32 cellular contexts compared by ENCODE assay signal in the genomic region with DNA sequence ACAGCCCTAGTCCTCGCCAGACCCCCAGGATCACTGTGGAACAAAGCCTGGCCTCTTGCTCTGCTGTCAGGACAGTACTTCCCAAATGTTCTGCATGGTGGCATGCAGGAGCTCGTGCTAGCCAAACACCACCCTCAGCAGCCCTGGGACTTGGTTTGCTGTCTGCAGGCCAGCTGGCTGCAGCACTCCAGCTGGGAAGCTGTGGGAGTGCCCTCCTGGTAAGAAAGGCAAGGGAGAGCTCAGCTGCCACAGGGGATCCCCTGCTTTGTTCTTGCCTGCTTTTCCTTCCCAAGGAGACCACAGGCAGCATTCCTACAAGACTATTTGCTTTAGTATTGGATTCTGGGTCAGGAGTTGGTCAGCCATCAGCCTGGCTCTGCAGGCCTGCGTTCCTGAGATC. TPM values are rescaled to one million over a fixed set of nuclear protein-coding genes. Genes with fewer than 3 reads are reported as not detected.
A peak's percentile ranks its signal among the peaks of the same experiment; 100 is the strongest.
DNase-seq lines count a peak whose midpoint lies in the region; ATAC-seq, FAIRE-seq and TF ChIP-seq lines count a peak whose summit lies in the region.
"Had no signal": no experiment of that assay in that cellular context is flagged by ENCODE, and none has a peak within 500 bp of the region (broad histone marks: within the 10 kb centered on the region; RNA-seq: fewer than 3 reads in every experiment).

No MANE protein-coding gene starts in this region.

- H2BK12ac ChIP-seq in neuronal stem cell (ENCODE audit: low read length) = no peak overlapping the region

- no peaks in the 10 kb centered on the region for H3K9me3 Mint-ChIP-seq in astrocyte (ENCODE audit: unreplicated experiment)
- H3K9me3 Mint-ChIP-seq: activated CD4-positive, alpha-beta T cell treated with anti-CD3 and anti-CD28 coated beads, Interleukin-2, amount 10 ng/mL, durations not matched to agents 24 days and 14 days; activated T-cell treated with anti-CD3 and anti-CD28 coated beads, Interleukin-2, amount 50 U/mL, for 4 hours; natural killer cell; stimulated activated effector memory CD8-positive, alpha-beta T cell treated with anti-CD3 and anti-CD28 coated beads, Interleukin-12 subunit alpha, Interleukin-12 subunit beta, amount 100 ng/mL, for 72 hours had no signal

- H3K36me3 ChIP-seq in astrocyte (ENCODE audit: insufficient read depth, low read length) (peaks cover 8% of the 10 kb centered on the region), neuronal stem cell (replicated peaks in 1 of 2; ENCODE audit: control insufficient read depth in 2 of 2, insufficient read depth in 2 of 2, low read length in 2 of 2) (peaks cover 33 to 98% of the 10 kb centered on the region in 2 donors)
- H3K36me3 ChIP-seq: breast epithelium had no signal

- H3K4ac ChIP-seq in neuronal stem cell (ENCODE audit: low read length) = no peak overlapping the region

- no peaks in the 10 kb centered on the region for H3K79me1 ChIP-seq in neuronal stem cell (ENCODE audit: low read depth, low read length)

- H3K36me3 Mint-ChIP-seq in astrocyte (ENCODE audit: low read depth, unreplicated experiment) = peaks cover 47% of the 10 kb centered on the region

- H3K27me3 ChIP-seq in astrocyte (ENCODE audit: insufficient read depth, low read length) (no peaks in the 10 kb centered on the region), neuronal stem cell (ENCODE audit: control insufficient read depth in 3 of 3, insufficient read depth in 3 of 3, low read depth in 1 of 3, low read length in 3 of 3) (no peaks in the 10 kb centered on the region)
- H3K27me3 ChIP-seq: breast epithelium, hepatocyte, MG63 had no signal

- no peak overlapping the region for H3K4me2 ChIP-seq in astrocyte (ENCODE audit: low read length)
- no peak overlapping the region for H3K4me2 ChIP-seq in neuronal stem cell (ENCODE audit: insufficient read depth, low read length, poor library complexity, severe bottlenecking)
- H3K4me2 ChIP-seq: hepatocyte had no signal

- H2AFZ ChIP-seq in astrocyte (ENCODE audit: low read depth, low read length) (no peak overlapping the region), neuronal stem cell (ENCODE audit: low read length) (no peak overlapping the region)
- H2AFZ ChIP-seq: hepatocyte had no signal

- no peak overlapping the region for H2BK120ac ChIP-seq in neuronal stem cell (ENCODE audit: low read depth, low read length)

- H2BK15ac ChIP-seq in neuronal stem cell (ENCODE audit: low read length) = peak overlapping the region; percentile 37

- H3K9me3 ChIP-seq in astrocyte (ENCODE audit: insufficient read depth, low read depth, low read length) = no peaks in the 10 kb centered on the region
- no peaks in the 10 kb centered on the region for H3K9me3 ChIP-seq in neuronal stem cell (replicated peaks in 1 of 2; ENCODE audit: control insufficient read depth in 2 of 2, insufficient read depth in 1 of 2, low read depth in 1 of 2, low read length in 2 of 2)
- H3K9me3 ChIP-seq: breast epithelium, Caco-2, MG63 had no signal

- peaks cover 18% of the 10 kb centered on the region for H3K4me1 Mint-ChIP-seq in astrocyte (ENCODE audit: low read depth, unreplicated experiment)
- H3K4me1 Mint-ChIP-seq: activated CD4-positive, alpha-beta T cell treated with anti-CD3 and anti-CD28 coated beads, Interleukin-2, amount 10 ng/mL, durations not matched to agents 24 days and 14 days; natural killer cell; stimulated activated effector memory CD8-positive, alpha-beta T cell treated with anti-CD3 and anti-CD28 coated beads, Interleukin-12 subunit alpha, Interleukin-12 subunit beta, amount 100 ng/mL, for 72 hours had no signal

- no peak overlapping the region for H4K8ac ChIP-seq in neuronal stem cell (ENCODE audit: low read depth, low read length)

- H3K9ac ChIP-seq in astrocyte (ENCODE audit: low read length) (no peak overlapping the region), neuronal stem cell (ENCODE audit: low read depth, low read length, poor library complexity) (peak overlapping the region; percentile 9)

- WGBS in neuronal stem cell (ENCODE audit: extremely low coverage in 2 of 2, insufficient read length in 2 of 2, insufficient replicate concordance in 1 of 2), 2 donors = no CpG with 5 or more reads among the region's 3 CpGs

- no peaks in the 10 kb centered on the region for H3K27me3 Mint-ChIP-seq in astrocyte (ENCODE audit: low read depth, unreplicated experiment)
- H3K27me3 Mint-ChIP-seq: activated CD4-positive, alpha-beta T cell treated with anti-CD3 and anti-CD28 coated beads, Interleukin-2, amount 10 ng/mL, durations not matched to agents 24 days and 14 days had no signal

- H4K91ac ChIP-seq in neuronal stem cell (ENCODE audit: low read depth, low read length, poor library complexity) = no peak overlapping the region

- H3K4me3 ChIP-seq in astrocyte (ENCODE audit: insufficient read depth, low read depth, low read length) (no peak overlapping the region), neuronal stem cell (ENCODE audit: low read length in 2 of 2) (no peak overlapping the region)
- H3K4me3 ChIP-seq: breast epithelium, hepatocyte, MG63 had no signal

- H2AK5ac ChIP-seq in neuronal stem cell (ENCODE audit: low read depth, low read length) = no peak overlapping the region

- no peak overlapping the region for H3K27ac Mint-ChIP-seq in astrocyte (ENCODE audit: unreplicated experiment)
- H3K27ac Mint-ChIP-seq: activated CD4-positive, alpha-beta T cell treated with anti-CD3 and anti-CD28 coated beads, Interleukin-2, amount 10 ng/mL, durations not matched to agents 24 days and 14 days; natural killer cell; stimulated activated effector memory CD8-positive, alpha-beta T cell treated with anti-CD3 and anti-CD28 coated beads, Interleukin-12 subunit alpha, Interleukin-12 subunit beta, amount 100 ng/mL, for 72 hours had no signal

- no peaks in the 10 kb centered on the region for H3K79me2 ChIP-seq in astrocyte (ENCODE audit: insufficient read depth, low read length)
- H3K79me2 ChIP-seq: hepatocyte had no signal

- TF ChIP-seq CTCF in astrocyte (IDR thresholded peaks at IDR 0.05; ENCODE audit: insufficient read depth, low read depth, low read length) = no peak

- no peaks in the 10 kb centered on the region for H4K20me1 ChIP-seq in astrocyte (ENCODE audit: insufficient read depth, low read length)

- no peak overlapping the region for H3K4me3 Mint-ChIP-seq in astrocyte (ENCODE audit: unreplicated experiment)
- H3K4me3 Mint-ChIP-seq: activated CD4-positive, alpha-beta T cell treated with anti-CD3 and anti-CD28 coated beads, Interleukin-2, amount 10 ng/mL, durations not matched to agents 24 days and 14 days; activated T-cell treated with anti-CD3 and anti-CD28 coated beads, Interleukin-2, amount 50 U/mL, for 4 hours; natural killer cell; stimulated activated effector memory CD8-positive, alpha-beta T cell treated with anti-CD3 and anti-CD28 coated beads, Interleukin-12 subunit alpha, Interleukin-12 subunit beta, amount 100 ng/mL, for 72 hours had no signal

- H3K14ac ChIP-seq in neuronal stem cell (ENCODE audit: low read length) = no peak overlapping the region

- DNase-seq in Ammon's horn (ENCODE audit: low spot score) = peak; percentile 58
- DNase-seq in astrocyte (ENCODE audit: low read depth) = peak; percentile 25
- DNase-seq in head of caudate nucleus = peak in 25 of 42 donors; percentile 28 to 79 (median 51)
- no peak for DNase-seq in neuronal stem cell (ENCODE audit: low spot score)
- no peak for DNase-seq in NCI-H1436 (lab: John Stamatoyannopoulos, UW)
- DNase-seq in OCI-M1 (lab: John Stamatoyannopoulos, UW) = no peak
- no peak for DNase-seq in NCI-H2029 (lab: John Stamatoyannopoulos, UW)
- DNase-seq: activated CD4-positive, alpha-beta T cell treated with anti-CD3 and anti-CD28 coated beads, Interleukin-2, amount 10 ng/mL, durations not matched to agents 24 days and 14 days; activated naive CD4-positive, alpha-beta T cell; activated T-cell treated with anti-CD3 and anti-CD28 coated beads, Interleukin-2, amount 50 U/mL, for 4 hours; DMS79; effector CD8-positive, alpha-beta T cell; GDM1; H7; KBM-7; left colon; MG63; natural killer cell; NCI-H510A treated with DMSO at 0.1 percent for 48 hours; PC-3; SIG-M5; stimulated activated CD4-positive, alpha-beta T cell treated with anti-CD3 and anti-CD28 coated beads, Interleukin-12 subunit alpha, Interleukin-12 subunit beta, amount 100 ng/mL, for 4 hours; stimulated activated CD4-positive, alpha-beta T cell treated with anti-CD3 and anti-CD28 coated beads, Interleukin-4, amount 100 ng/mL, for 24 hours; WERI-Rb-1 had no signal

- intact Hi-C loops in head of caudate nucleus (cut with DNase I) = no loop called here

- H2BK5ac ChIP-seq in neuronal stem cell (ENCODE audit: low read length) = no peak overlapping the region

- H3K18ac ChIP-seq in neuronal stem cell (ENCODE audit: low read length) = no peak overlapping the region

- ATAC-seq in GM21825 (IDR thresholded peaks at IDR 0.05; ENCODE audit: unreplicated experiment) = no peak
- ATAC-seq: activated T-cell treated with anti-CD3 and anti-CD28 coated beads, Interleukin-2, amount 50 U/mL, for 4 hours; left colon; natural killer cell; PC-3; stimulated activated effector memory CD8-positive, alpha-beta T cell treated with anti-CD3 and anti-CD28 coated beads, Interleukin-12 subunit alpha, Interleukin-12 subunit beta, amount 100 ng/mL, for 72 hours had no signal

- no peak overlapping the region for H3K23ac ChIP-seq in neuronal stem cell (ENCODE audit: low read depth, low read length, poor library complexity)

- H3K27ac ChIP-seq in astrocyte (ENCODE audit: low read depth, low read length) (no peak overlapping the region), neuronal stem cell (replicated peaks; ENCODE audit: low read length) (peak overlapping the region; percentile 36)
- H3K27ac ChIP-seq: breast epithelium, C4-2B, hepatocyte, WERI-Rb-1 had no signal

- H3K4me1 ChIP-seq in astrocyte (ENCODE audit: insufficient read depth, low read length) (no peaks in the 10 kb centered on the region), neuronal stem cell (ENCODE audit: control insufficient read depth in 2 of 2, insufficient read depth in 1 of 2, low read depth in 1 of 2, low read length in 2 of 2) (peaks cover 0 to 12% of the 10 kb centered on the region in 2 donors)
- H3K4me1 ChIP-seq: breast epithelium, Caco-2 had no signal

- FAIRE-seq in astrocyte (lab: Jason Lieb, UNC) = no peak
- FAIRE-seq: colon, urothelium cell line had no signal

RNA-seq across cellular contexts. Expression of a gene that starts 27.9 kb away (rescaled TPM):
- 55.1 and 56.5 TPM in 2 replicates for total RNA-seq in astrocyte
- 5.7 TPM for polyA plus RNA-seq in neuronal stem cell (2013, experiment 1 of 2)
- polyA plus RNA-seq in neuronal stem cell (2013, experiment 2 of 2) = 4.8 TPM

RNA-seq across cellular contexts. Expression of a gene that starts 36.3 kb away (rescaled TPM):
- total RNA-seq in astrocyte = 159 and 170 TPM in 2 replicates
- polyA plus RNA-seq in neuronal stem cell (2013, experiment 1 of 2) = 144 TPM
- polyA plus RNA-seq in neuronal stem cell (2013, experiment 2 of 2) = 148 TPM

RNA-seq across cellular contexts. Expression of a gene that starts 54.4 kb away (rescaled TPM):
- total RNA-seq in astrocyte = 23.6 and 37.7 TPM in 2 replicates
- polyA plus RNA-seq in neuronal stem cell (2013, experiment 1 of 2) = 21.6 TPM
- polyA plus RNA-seq in neuronal stem cell (2013, experiment 2 of 2) = 22.9 TPM

RNA-seq across cellular contexts. Expression of a gene that starts 56.6 kb away (rescaled TPM):
- 1.1 and 1.3 TPM in 2 replicates for total RNA-seq in astrocyte
- 0.25 TPM for polyA plus RNA-seq in neuronal stem cell (2013, experiment 1 of 2)
- polyA plus RNA-seq in neuronal stem cell (2013, experiment 2 of 2) = 0.22 TPM
- total RNA-seq: activated CD4-positive, alpha-beta T cell treated with anti-CD3 and anti-CD28 coated beads, Interleukin-2, amount 10 ng/mL, durations not matched to agents 24 days and 14 days had no signal

Comparison
In these comparisons a context has a peak if more than half of its experiments do, and no peak if none do; other contexts are left out.
1. DNase-seq: peak in Ammon's horn (single experiment), astrocyte (single experiment) and head of caudate nucleus (25 of 42); none in neuronal stem cell (single experiment), NCI-H1436 (single experiment), OCI-M1 (single experiment) and NCI-H2029 (single experiment).